In genomic region chr20:20498081-20498861, GRCh38 we compare ENCODE assay signal across 11 cellular contexts.
A peak's percentile ranks its signal among the peaks of the same experiment; 100 is the strongest.
DNase-seq lines count a peak whose midpoint lies in the region; ATAC-seq lines count a peak whose summit lies in the region.
"Had no signal": no experiment of that assay in that cellular context is flagged by ENCODE, and none has a peak within 500 bp of the region (broad histone marks: within the 10 kb centered on the region; RNA-seq: fewer than 3 reads in every experiment).

No MANE protein-coding gene starts in this region.

- DNase-seq in DMS79 treated with DMSO at 0.1 percent for 48 hours (lab: John Stamatoyannopoulos, UW) = peak; percentile 30
- DNase-seq in NCI-H2081 (lab: John Stamatoyannopoulos, UW) = peak; percentile 43 to 79
- DNase-seq in astrocyte of the hippocampus (ENCODE audit: low read depth, low spot score) = peak; percentile 59
- peak; percentile 80 for DNase-seq in medulla oblongata (ENCODE audit: extremely low spot score)
- no peak for DNase-seq in CD1c-positive myeloid dendritic cell (ENCODE audit: extremely low spot score)
- DNase-seq in activated naive CD4-positive, alpha-beta T cell (lab: John Stamatoyannopoulos, UW) = no peak
- DNase-seq: DMS53, Karpas-422 had no signal

- ATAC-seq in GM21390 (IDR thresholded peaks at IDR 0.05; ENCODE audit: unreplicated experiment) (no peak), GM19455 (IDR thresholded peaks at IDR 0.05; ENCODE audit: unreplicated experiment) (no peak)
- ATAC-seq: gastroesophageal sphincter had no signal

Comparison
In these comparisons a context has a peak if more than half of its experiments do, and no peak if none do; other contexts are left out.
1. DNase-seq: peak in DMS79 treated with DMSO at 0.1 percent for 48 hours (single experiment), NCI-H2081 (2 of 2), astrocyte of the hippocampus (single experiment) and medulla oblongata (single experiment); none in CD1c-positive myeloid dendritic cell (single experiment) and activated naive CD4-positive, alpha-beta T cell (0 of 4).